ENCODE assay signal across 9 cellular contexts in the genomic region with DNA sequence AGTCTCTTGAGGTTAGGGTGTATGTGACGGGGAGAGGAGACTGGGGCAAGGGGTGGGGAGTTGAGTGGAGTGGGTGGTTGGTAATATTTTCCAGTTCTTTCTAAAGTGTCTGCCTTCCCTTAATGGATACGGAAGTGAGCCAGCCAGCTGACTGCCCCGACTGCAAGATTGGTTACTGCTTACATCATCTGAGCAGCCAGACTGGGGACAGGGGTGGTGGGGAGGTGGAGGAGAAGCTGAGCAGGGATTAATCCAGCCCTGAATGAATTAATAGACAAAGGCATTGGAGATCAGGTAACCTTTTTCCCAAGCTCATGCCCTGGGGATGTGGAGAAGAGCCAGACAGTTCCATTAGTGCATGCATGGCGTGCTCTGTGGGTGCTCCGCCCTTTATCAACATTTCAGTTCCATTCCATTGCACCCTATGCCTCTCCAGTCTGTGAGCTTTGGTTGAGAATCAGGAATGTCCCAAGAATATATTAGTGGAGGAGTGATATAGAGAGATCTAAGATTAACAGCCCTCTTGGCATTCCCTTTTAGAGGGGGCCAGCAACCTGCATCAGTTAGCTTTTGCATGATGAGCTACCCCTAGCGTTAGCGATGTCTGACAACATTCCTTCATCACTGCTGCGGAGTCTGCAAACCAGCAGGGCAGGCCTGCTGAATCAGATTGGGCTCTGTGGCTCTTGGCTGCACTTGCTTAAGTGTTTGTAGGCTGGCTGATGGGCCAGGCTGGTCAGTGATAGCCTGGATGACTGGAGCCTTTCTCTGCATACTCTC.
A peak's percentile ranks its signal among the peaks of the same experiment; 100 is the strongest.
DNase-seq lines count a peak whose midpoint lies in the region; ATAC-seq and TF ChIP-seq lines count a peak whose summit lies in the region.
"Had no signal": no experiment of that assay in that cellular context is flagged by ENCODE, and none has a peak within 500 bp of the region (broad histone marks: within the 10 kb centered on the region; RNA-seq: fewer than 3 reads in every experiment).

No MANE protein-coding gene starts in this region.

- peak overlapping the region; percentile 45 for H3K27ac ChIP-seq in BLaER1
- no peak overlapping the region for H3K27ac ChIP-seq in endodermal cell (ENCODE audit: low read depth, low read length)

- no peak overlapping the region for H3K4me3 Mint-ChIP-seq in endodermal cell
- no peak overlapping the region for H3K4me3 Mint-ChIP-seq in nephron
- H3K4me3 Mint-ChIP-seq in stimulated activated naive CD8-positive, alpha-beta T cell treated with anti-CD3 and anti-CD28 coated beads, Interleukin-15, amount 100 ng/mL, for 72 hours = no peak overlapping the region
- no peak overlapping the region for H3K4me3 Mint-ChIP-seq in endothelial cell (ENCODE audit: unreplicated experiment)
- H3K4me3 Mint-ChIP-seq: T-helper 2 cell treated with Interferon-gamma antibody and Interleukin-4, amounts not matched to agents 5 μg/mL and 100 μg/mL, for 36 hours had no signal

- TF ChIP-seq CTCF in endodermal cell (conservative IDR thresholded peaks at IDR 0.05) (peak; percentile 45), nephron (IDR thresholded peaks at IDR 0.05; ENCODE audit: unreplicated experiment in 3 of 3) (peak in 1 of 3 experiments; percentile 41), endothelial cell (IDR thresholded peaks at IDR 0.05; ENCODE audit: unreplicated experiment) (no peak)

- H3K27me3 ChIP-seq in BLaER1 (no peaks in the 10 kb centered on the region), endodermal cell (ENCODE audit: control insufficient read depth, insufficient read depth, low read length, poor library complexity, severe bottlenecking) (no peaks in the 10 kb centered on the region)

- H3K9me3 Mint-ChIP-seq in endodermal cell (no peaks in the 10 kb centered on the region), nephron (no peaks in the 10 kb centered on the region), endothelial cell (ENCODE audit: unreplicated experiment) (no peaks in the 10 kb centered on the region)
- H3K9me3 Mint-ChIP-seq in stimulated activated naive CD8-positive, alpha-beta T cell treated with anti-CD3 and anti-CD28 coated beads, Interleukin-15, amount 100 ng/mL, for 72 hours = no peaks in the 10 kb centered on the region
- H3K9me3 Mint-ChIP-seq: T-helper 2 cell treated with Interferon-gamma antibody and Interleukin-4, amounts not matched to agents 5 μg/mL and 100 μg/mL, for 36 hours had no signal

- peak overlapping the region; percentile 21; the same call in 1 of the 2 replicates for H3K4me3 ChIP-seq in BLaER1
- no peak overlapping the region for H3K4me3 ChIP-seq in endodermal cell (ENCODE audit: low read length)

- H3K4me1 Mint-ChIP-seq in endodermal cell (peaks cover 11% of the 10 kb centered on the region), nephron (peaks cover 58% of the 10 kb centered on the region), endothelial cell (ENCODE audit: unreplicated experiment) (no peaks in the 10 kb centered on the region)
- H3K4me1 Mint-ChIP-seq in stimulated activated naive CD8-positive, alpha-beta T cell treated with anti-CD3 and anti-CD28 coated beads, Interleukin-15, amount 100 ng/mL, for 72 hours = no peaks in the 10 kb centered on the region

- WGBS in endodermal cell (ENCODE audit: insufficient coverage in 1 of 2, insufficient read length in 1 of 2), 2 experiments = 78 to 87% methylated on average over 4 to 8 of the region's 8 CpGs

- no peaks in the 10 kb centered on the region for H3K36me3 Mint-ChIP-seq in endodermal cell (ENCODE audit: low read depth)
- H3K36me3 Mint-ChIP-seq in nephron (ENCODE audit: low read depth) = no peaks in the 10 kb centered on the region
- H3K36me3 Mint-ChIP-seq in endothelial cell (ENCODE audit: low read depth, unreplicated experiment) = no peaks in the 10 kb centered on the region

- H3K4me2 ChIP-seq in BLaER1 = peak overlapping the region; percentile 81

- H3K4me1 ChIP-seq in BLaER1 = peaks cover 54% of the 10 kb centered on the region
- no peaks in the 10 kb centered on the region for H3K4me1 ChIP-seq in endodermal cell (ENCODE audit: control insufficient read depth, insufficient read depth, low read length)

- ATAC-seq in stimulated activated naive CD8-positive, alpha-beta T cell treated with anti-CD3 and anti-CD28 coated beads, Interleukin-15, amount 100 ng/mL, for 72 hours = no peak
- ATAC-seq in GM21390 (IDR thresholded peaks at IDR 0.05; ENCODE audit: unreplicated experiment) = no peak

- DNase-seq in NCI-H345 (lab: John Stamatoyannopoulos, UW) (peak; percentile 89), endodermal cell (peak; percentile 70), endothelial cell (ENCODE audit: low spot score) (no peak)
- DNase-seq in stimulated activated naive CD8-positive, alpha-beta T cell treated with anti-CD3 and anti-CD28 coated beads, Interleukin-15, amount 100 ng/mL, for 72 hours = no peak
- DNase-seq in activated naive CD4-positive, alpha-beta T cell treated with anti-CD3 and anti-CD28 coated beads, Interleukin-2, amount 50 U/mL, for 16 hours = no peak

- H3K9ac ChIP-seq in BLaER1 = no peak overlapping the region
- no peak overlapping the region for H3K9ac ChIP-seq in endodermal cell (ENCODE audit: extremely low read depth, low read length, poor library complexity, severe bottlenecking)

- H3K36me3 ChIP-seq in BLaER1 (no peaks in the 10 kb centered on the region), endodermal cell (ENCODE audit: control insufficient read depth, insufficient read depth, low read length) (no peaks in the 10 kb centered on the region)

- no peaks in the 10 kb centered on the region for H3K9me3 ChIP-seq in BLaER1
- no peaks in the 10 kb centered on the region for H3K9me3 ChIP-seq in endodermal cell (ENCODE audit: control insufficient read depth, low read length)

- H3K27ac Mint-ChIP-seq in endodermal cell (no peak overlapping the region), nephron (peak overlapping the region; percentile 70 to 95 (median 92)), endothelial cell (ENCODE audit: unreplicated experiment) (no peak overlapping the region)
- peak overlapping the region in 1 of 2 donors; percentile 28 for H3K27ac Mint-ChIP-seq in stimulated activated naive CD8-positive, alpha-beta T cell treated with anti-CD3 and anti-CD28 coated beads, Interleukin-15, amount 100 ng/mL, for 72 hours
- H3K27ac Mint-ChIP-seq: T-helper 2 cell treated with Interferon-gamma antibody and Interleukin-4, amounts not matched to agents 5 μg/mL and 100 μg/mL, for 36 hours had no signal

- peaks cover 1% of the 10 kb centered on the region for H3K27me3 Mint-ChIP-seq in endodermal cell (ENCODE audit: insufficient read depth)
- peaks cover 8% of the 10 kb centered on the region for H3K27me3 Mint-ChIP-seq in nephron (ENCODE audit: low read depth)
- peaks cover 7% of the 10 kb centered on the region for H3K27me3 Mint-ChIP-seq in stimulated activated naive CD8-positive, alpha-beta T cell treated with anti-CD3 and anti-CD28 coated beads, Interleukin-15, amount 100 ng/mL, for 72 hours
- H3K27me3 Mint-ChIP-seq in endothelial cell (ENCODE audit: unreplicated experiment) = no peaks in the 10 kb centered on the region

- no peaks in the 10 kb centered on the region for H4K20me1 ChIP-seq in BLaER1

Comparison
In these comparisons a context has a peak if more than half of its experiments do, and no peak if none do; other contexts are left out.
1. DNase-seq: peak in NCI-H345 (single experiment) and endodermal cell (single experiment); none in stimulated activated naive CD8-positive, alpha-beta T cell treated with anti-CD3 and anti-CD28 coated beads, Interleukin-15, amount 100 ng/mL, for 72 hours (0 of 2), activated naive CD4-positive, alpha-beta T cell treated with anti-CD3 and anti-CD28 coated beads, Interleukin-2, amount 50 U/mL, for 16 hours (single experiment) and endothelial cell (single experiment).
2. H3K27ac Mint-ChIP-seq: peak in nephron (3 of 3); none in endodermal cell (single experiment) and endothelial cell (single experiment).